ENCODE assay signal across 23 cellular contexts in the genomic region with DNA sequence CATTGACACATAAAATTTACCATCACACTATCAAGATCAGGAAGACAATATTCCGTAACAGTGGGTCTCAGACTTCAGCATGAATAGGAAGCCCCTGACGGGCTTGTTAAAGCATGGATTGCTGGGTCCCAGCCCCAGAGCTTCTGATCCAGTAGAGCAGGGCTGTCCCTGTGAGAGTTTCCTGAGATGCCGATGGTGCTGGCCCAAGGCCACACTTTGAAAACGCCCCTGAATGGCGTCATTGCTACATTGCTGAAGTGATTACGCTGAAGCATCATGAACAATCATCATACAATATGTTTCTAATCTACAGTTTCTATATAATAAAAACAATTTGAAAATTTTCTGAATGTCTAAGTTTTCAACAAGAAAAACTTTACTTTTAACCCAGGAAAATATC. TPM values are rescaled to one million over a fixed set of nuclear protein-coding genes. Genes with fewer than 3 reads are reported as not detected.
"Had no signal": no experiment of that assay in that cellular context is flagged by ENCODE, and none has a peak within 500 bp of the region (broad histone marks: within the 10 kb centered on the region; RNA-seq: fewer than 3 reads in every experiment).

No MANE protein-coding gene starts in this region.

- H3K4me1 ChIP-seq: adrenal gland, transverse colon, uterus had no signal

- H3K4me1 Mint-ChIP-seq: activated naive CD4-positive, alpha-beta T cell treated with anti-CD3 and anti-CD28 coated beads, Interleukin-2, amount 50 U/mL, for 24 hours had no signal

- H3K9me3 Mint-ChIP-seq: activated naive CD4-positive, alpha-beta T cell treated with anti-CD3 and anti-CD28 coated beads, Interleukin-2, amount 50 U/mL, for 24 hours; activated T-cell treated with anti-CD3 and anti-CD28 coated beads, Interleukin-2, amount 50 U/mL, for 4 hours; nephron progenitor cell; T-helper 1 cell treated with Interleukin-12 subunit alpha and Interleukin-12 subunit beta and Interleukin-4 antibody, amounts not matched to agents 30 μg/mL and 1 μg/mL, for 36 hours had no signal

- H3K36me3 Mint-ChIP-seq: activated naive CD4-positive, alpha-beta T cell treated with anti-CD3 and anti-CD28 coated beads, Interleukin-2, amount 50 U/mL, for 24 hours had no signal

- H3K36me3 ChIP-seq: adrenal gland, transverse colon, uterus had no signal

- H3K4me3 ChIP-seq: adrenal gland, dorsolateral prefrontal cortex, hepatocyte, transverse colon, uterus had no signal

- H3K4me3 Mint-ChIP-seq: activated naive CD4-positive, alpha-beta T cell treated with anti-CD3 and anti-CD28 coated beads, Interleukin-2, amount 50 U/mL, for 24 hours; activated T-cell treated with anti-CD3 and anti-CD28 coated beads, Interleukin-2, amount 50 U/mL, for 4 hours; nephron progenitor cell; T-helper 1 cell treated with Interleukin-12 subunit alpha and Interleukin-12 subunit beta and Interleukin-4 antibody, amounts not matched to agents 30 μg/mL and 1 μg/mL, for 36 hours had no signal

- DNase-seq: activated CD4-positive, alpha-beta T cell treated with anti-CD3 and anti-CD28 coated beads, Interleukin-2, amount 50 U/mL, for 1 hour; activated CD4-positive, CD25-positive, alpha-beta regulatory T cell treated with anti-CD3 and anti-CD28 coated beads, Interleukin-2, amount 50 U/mL, for 72 hours; activated CD8-positive, alpha-beta memory T cell treated with anti-CD3 and anti-CD28 coated beads, Interleukin-2, amount 50 U/mL, for 4 hours; activated effector memory CD4-positive, alpha-beta T cell treated with anti-CD3 and anti-CD28 coated beads, Interleukin-2, amount 50 U/mL, for 16 hours; activated T-cell treated with anti-CD3 and anti-CD28 coated beads, Interleukin-2, amount 50 U/mL, for 4 hours; caudate nucleus; dorsolateral prefrontal cortex; nephron progenitor cell; nucleus accumbens; posterior cingulate gyrus; stimulated activated CD4-positive, alpha-beta T cell treated with anti-CD3 and anti-CD28 coated beads, Interleukin-2, amount 100 ng/mL, for 24 hours; stimulated activated naive CD4-positive, alpha-beta T cell treated with Interleukin-2 at 50 U/mL for 16 hours; transverse colon; uterus had no signal

- H3K27ac ChIP-seq: adrenal gland, dorsolateral prefrontal cortex, hepatocyte, transverse colon, uterus had no signal

- H3K9me3 ChIP-seq: adrenal gland, transverse colon, uterus had no signal

- H3K27me3 ChIP-seq: adrenal gland, dorsolateral prefrontal cortex, hepatocyte, transverse colon, uterus had no signal

- ATAC-seq: activated T-cell treated with anti-CD3 and anti-CD28 coated beads, Interleukin-2, amount 50 U/mL, for 4 hours; left lobe of liver had no signal

- H3K27ac Mint-ChIP-seq: activated naive CD4-positive, alpha-beta T cell treated with anti-CD3 and anti-CD28 coated beads, Interleukin-2, amount 50 U/mL, for 24 hours; nephron progenitor cell; T-helper 1 cell treated with Interleukin-12 subunit alpha and Interleukin-12 subunit beta and Interleukin-4 antibody, amounts not matched to agents 30 μg/mL and 1 μg/mL, for 36 hours had no signal

RNA-seq across cellular contexts. Expression of a gene that starts 38.0 kb away (rescaled TPM):
- total RNA-seq: activated T-cell treated with anti-CD3 and anti-CD28 coated beads, Interleukin-2, amount 50 U/mL, for 4 hours; adrenal gland; epithelial cell of proximal tubule; fibroblast of villous mesenchyme; left lobe of liver; subcutaneous adipose tissue had no signal
- polyA plus RNA-seq: adrenal gland, hepatocyte, keratinocyte had no signal
